In genomic region chr14:94598816-94599655, GRCh38 we compare ENCODE assay signal across 9 cellular contexts. TPM values are rescaled to one million over a fixed set of nuclear protein-coding genes. Genes with fewer than 3 reads are reported as not detected.
A peak's percentile ranks its signal among the peaks of the same experiment; 100 is the strongest.
DNase-seq lines count a peak whose midpoint lies in the region; ATAC-seq and TF ChIP-seq lines count a peak whose summit lies in the region.
"Had no signal": no experiment of that assay in that cellular context is flagged by ENCODE, and none has a peak within 500 bp of the region (broad histone marks: within the 10 kb centered on the region; RNA-seq: fewer than 3 reads in every experiment).

No MANE protein-coding gene starts in this region.

- H3K4me1 ChIP-seq in aorta (ENCODE audit: control insufficient read depth in 1 of 2, insufficient read depth in 2 of 2, low read length in 2 of 2), result peaks cover 2 to 4% of the 10 kb centered on the region in 2 donors

- H3K9me3 ChIP-seq in aorta (ENCODE audit: control insufficient read depth, low read length), result no peaks in the 10 kb centered on the region

- no peaks in the 10 kb centered on the region for H3K27me3 ChIP-seq in aorta (ENCODE audit: control insufficient read depth in 1 of 2, insufficient read depth in 2 of 2, low read length in 1 of 2)

- no peak for TF ChIP-seq CTCF in coronary artery (IDR thresholded peaks at IDR 0.05)

- no peaks in the 10 kb centered on the region for H3K36me3 ChIP-seq in aorta (ENCODE audit: control insufficient read depth in 1 of 2, insufficient read depth in 2 of 2, low read length in 1 of 2)

- intact Hi-C loops in aorta (cut with DNase I), result no loop called here

- WGBS in aorta, 2 donors, result 75 to 79% methylated on average over 11 of the region's 11 CpGs

- peak; percentile 39 for DNase-seq in NCI-H748 (lab: John Stamatoyannopoulos, UW; ENCODE audit: unreplicated experiment)
- no peak for DNase-seq in NCI-H748 treated with DMSO at 0.1 percent for 48 hours (lab: John Stamatoyannopoulos, UW)
- no peak for DNase-seq in coronary artery (ENCODE audit: low spot score)
- DNase-seq in lung microvascular endothelial cell (ENCODE audit: low read depth in 2 of 2), result peak; percentile 1 to 89
- peak; percentile 70 to 71 for DNase-seq in aorta
- DNase-seq in NCI-H82 treated with DMSO at 0.1 percent for 48 hours (lab: John Stamatoyannopoulos, UW; ENCODE audit: unreplicated experiment), result no peak
- no peak for DNase-seq in NCI-H1436 (lab: John Stamatoyannopoulos, UW)
- DNase-seq: DND-41 had no signal

- H3K27ac ChIP-seq in coronary artery (peak overlapping the region; percentile 65 to 82), aorta (ENCODE audit: low read depth in 1 of 2, low read length in 2 of 2) (no peak overlapping the region)

- H3K4me3 ChIP-seq in coronary artery (no peak overlapping the region), aorta (ENCODE audit: low read length in 2 of 2) (no peak overlapping the region)

- ATAC-seq in aorta (ENCODE audit: low FRiP score) (peak; percentile 75), HG03442 (IDR thresholded peaks at IDR 0.05; ENCODE audit: unreplicated experiment) (no peak)

RNA-seq across cellular contexts. Expression of gene SERPINA3, which starts 13.2 kb away (rescaled TPM):
- total RNA-seq in lung microvascular endothelial cell, result under 0.01 TPM in 1 of 2 replicates, not detected in the other
- 100 to 1,000 TPM; 200 to 220 TPM for total RNA-seq in aorta
- polyA plus RNA-seq in aorta, result 100 to 1,000 TPM in 1 of 2 donors, 10 to 100 TPM in 1; 53.2 to 117 TPM

RNA-seq across cellular contexts. Expression of gene SERPINA5, which starts 17.8 kb away (rescaled TPM):
- total RNA-seq in lung microvascular endothelial cell, result under 0.01 and 0.22 TPM in 2 replicates
- total RNA-seq in aorta, result 1 to 10 TPM; 2.3 to 9.0 TPM
- polyA plus RNA-seq in aorta, result under 1 TPM in 1 of 2 donors, not detected in 1; 0.13 TPM

RNA-seq across cellular contexts. Expression of gene SERPINA4, which starts 37.8 kb away (rescaled TPM):
- not detected in 2 replicates for total RNA-seq in lung microvascular endothelial cell
- not detected for total RNA-seq in aorta
- not detected for polyA plus RNA-seq in aorta

Comparison
In these comparisons a context has a peak if more than half of its experiments do, and no peak if none do; other contexts are left out.
1. DNase-seq: peak in NCI-H748 (single experiment), lung microvascular endothelial cell (2 of 2) and aorta (2 of 2); none in NCI-H748 treated with DMSO at 0.1 percent for 48 hours (single experiment), coronary artery (single experiment), NCI-H82 treated with DMSO at 0.1 percent for 48 hours (single experiment) and NCI-H1436 (single experiment).
2. H3K27ac ChIP-seq: peak in coronary artery (2 of 2); none in aorta (0 of 2).
3. RNA of gene SERPINA3, which starts 13.2 kb away (total RNA-seq): 200 to 220 TPM in aorta; under 0.01 TPM in lung microvascular endothelial cell; every median in the first group is over 100 times any median in the second.